In genomic region chr10:70221030-70221429, GRCh38 we compare ENCODE assay signal across 9 cellular contexts. TPM values are rescaled to one million over a fixed set of nuclear protein-coding genes. Genes with fewer than 3 reads are reported as not detected.
DNase-seq lines count a peak whose midpoint lies in the region; ATAC-seq and TF ChIP-seq lines count a peak whose summit lies in the region.
"Had no signal": no experiment of that assay in that cellular context is flagged by ENCODE, and none has a peak within 500 bp of the region (broad histone marks: within the 10 kb centered on the region; RNA-seq: fewer than 3 reads in every experiment).

No MANE protein-coding gene starts in this region.

- no peaks in the 10 kb centered on the region for H3K27me3 Mint-ChIP-seq in T-helper 1 cell treated with Interleukin-12 subunit alpha and Interleukin-12 subunit beta and Interleukin-4 antibody, amounts not matched to agents 30 μg/mL and 1 μg/mL, for 36 hours (ENCODE audit: low read depth)
- H3K27me3 Mint-ChIP-seq in stimulated activated naive B cell treated with anti-CD40 and anti-IgM and Interleukin-4, amounts not matched to agents 10 μg/mL and 1 μg/mL and 100 μg/mL, for 72 hours = no peaks in the 10 kb centered on the region

- H3K27ac ChIP-seq in dorsolateral prefrontal cortex = peak overlapping the region in 40 of 59 donors; percentile 1 to 76 (median 48)

- peaks cover 18% of the 10 kb centered on the region for H3K4me1 Mint-ChIP-seq in T-helper 1 cell treated with Interleukin-12 subunit alpha and Interleukin-12 subunit beta and Interleukin-4 antibody, amounts not matched to agents 30 μg/mL and 1 μg/mL, for 36 hours (ENCODE audit: low read depth)
- H3K4me1 Mint-ChIP-seq in stimulated activated naive B cell treated with anti-CD40 and anti-IgM and Interleukin-4, amounts not matched to agents 10 μg/mL and 1 μg/mL and 100 μg/mL, for 72 hours = peaks cover 13 to 37% of the 10 kb centered on the region in 2 donors

- no peak for TF ChIP-seq CTCF in dorsolateral prefrontal cortex (IDR thresholded peaks at IDR 0.05 in 54 of 56, conservative IDR thresholded peaks at IDR 0.05 in 2 of 56; ENCODE audit: low read depth in 1 of 56, partially characterized antibody in 56 of 56)

- H3K36me3 Mint-ChIP-seq in T-helper 1 cell treated with Interleukin-12 subunit alpha and Interleukin-12 subunit beta and Interleukin-4 antibody, amounts not matched to agents 30 μg/mL and 1 μg/mL, for 36 hours (ENCODE audit: low read depth) = peaks cover 19% of the 10 kb centered on the region
- peaks cover 21 to 32% of the 10 kb centered on the region in 2 donors for H3K36me3 Mint-ChIP-seq in stimulated activated naive B cell treated with anti-CD40 and anti-IgM and Interleukin-4, amounts not matched to agents 10 μg/mL and 1 μg/mL and 100 μg/mL, for 72 hours

- peak overlapping the region; percentile 75 for H3K27ac Mint-ChIP-seq in T-helper 1 cell treated with Interleukin-12 subunit alpha and Interleukin-12 subunit beta and Interleukin-4 antibody, amounts not matched to agents 30 μg/mL and 1 μg/mL, for 36 hours
- H3K27ac Mint-ChIP-seq in stimulated activated naive B cell treated with anti-CD40 and anti-IgM and Interleukin-4, amounts not matched to agents 10 μg/mL and 1 μg/mL and 100 μg/mL, for 72 hours = peak overlapping the region; percentile 37

- ATAC-seq in HG03378 (IDR thresholded peaks at IDR 0.05; ENCODE audit: unreplicated experiment) = peak; percentile 25
- peak; percentile 63 to 69 for ATAC-seq in stimulated activated naive B cell treated with anti-CD40 and anti-IgM and Interleukin-4, amounts not matched to agents 10 μg/mL and 1 μg/mL and 100 μg/mL, for 72 hours (replicated peaks)
- no peak for ATAC-seq in HG02759 (IDR thresholded peaks at IDR 0.05; ENCODE audit: unreplicated experiment)
- ATAC-seq in GM18873 (IDR thresholded peaks at IDR 0.05; ENCODE audit: low FRiP score, unreplicated experiment) = no peak

- H3K4me3 ChIP-seq in dorsolateral prefrontal cortex = peak overlapping the region in 11 of 59 donors; percentile 2 to 38 (median 12)

- peak overlapping the region; percentile 62 for H3K4me3 Mint-ChIP-seq in T-helper 1 cell treated with Interleukin-12 subunit alpha and Interleukin-12 subunit beta and Interleukin-4 antibody, amounts not matched to agents 30 μg/mL and 1 μg/mL, for 36 hours
- peak overlapping the region; percentile 19 to 31 for H3K4me3 Mint-ChIP-seq in stimulated activated naive B cell treated with anti-CD40 and anti-IgM and Interleukin-4, amounts not matched to agents 10 μg/mL and 1 μg/mL and 100 μg/mL, for 72 hours

- H3K9me3 Mint-ChIP-seq in T-helper 1 cell treated with Interleukin-12 subunit alpha and Interleukin-12 subunit beta and Interleukin-4 antibody, amounts not matched to agents 30 μg/mL and 1 μg/mL, for 36 hours = no peaks in the 10 kb centered on the region
- H3K9me3 Mint-ChIP-seq in stimulated activated naive B cell treated with anti-CD40 and anti-IgM and Interleukin-4, amounts not matched to agents 10 μg/mL and 1 μg/mL and 100 μg/mL, for 72 hours = no peaks in the 10 kb centered on the region

- intact Hi-C loops in dorsolateral prefrontal cortex (cut with DNase I) = loop anchor here (1.0 to 5.0 kb wide), 3 partner anchors 46 to 143 kb away; no protein-coding TSS in a partner anchor

- H3K27me3 ChIP-seq in dorsolateral prefrontal cortex = no peaks in the 10 kb centered on the region

- no peak for DNase-seq in T-helper 1 cell
- no peak for DNase-seq in dorsolateral prefrontal cortex
- no peak for DNase-seq in stimulated activated naive B cell treated with anti-CD40 and anti-IgM and Interleukin-4, amounts not matched to agents 10 μg/mL and 1 μg/mL and 100 μg/mL, for 72 hours
- no peak for DNase-seq in anterior cingulate cortex (lab: John Stamatoyannopoulos, UW)
- DNase-seq: kidney had no signal

RNA-seq across cellular contexts. Expression of gene PPA1, which starts 12.2 kb away (rescaled TPM):
- 100 to 1,000 TPM in 114 of 120 experiments, 10 to 100 TPM in 6; 63.3 to 219 (median 163) TPM for total RNA-seq in dorsolateral prefrontal cortex

RNA-seq across cellular contexts. Expression of gene SAR1A, which starts 50.7 kb away (rescaled TPM):
- 100 to 1,000 TPM in 50 of 120 experiments, 10 to 100 TPM in 70; 68.3 to 142 (median 97.1) TPM for total RNA-seq in dorsolateral prefrontal cortex

Comparison
In these comparisons a context has a peak if more than half of its experiments do, and no peak if none do; other contexts are left out.
1. ATAC-seq: peak in HG03378 (single experiment) and stimulated activated naive B cell treated with anti-CD40 and anti-IgM and Interleukin-4, amounts not matched to agents 10 μg/mL and 1 μg/mL and 100 μg/mL, for 72 hours (2 of 2); none in HG02759 (single experiment) and GM18873 (single experiment).